Comparison of ENCODE assay signal across 12 cellular contexts in the genomic region with DNA sequence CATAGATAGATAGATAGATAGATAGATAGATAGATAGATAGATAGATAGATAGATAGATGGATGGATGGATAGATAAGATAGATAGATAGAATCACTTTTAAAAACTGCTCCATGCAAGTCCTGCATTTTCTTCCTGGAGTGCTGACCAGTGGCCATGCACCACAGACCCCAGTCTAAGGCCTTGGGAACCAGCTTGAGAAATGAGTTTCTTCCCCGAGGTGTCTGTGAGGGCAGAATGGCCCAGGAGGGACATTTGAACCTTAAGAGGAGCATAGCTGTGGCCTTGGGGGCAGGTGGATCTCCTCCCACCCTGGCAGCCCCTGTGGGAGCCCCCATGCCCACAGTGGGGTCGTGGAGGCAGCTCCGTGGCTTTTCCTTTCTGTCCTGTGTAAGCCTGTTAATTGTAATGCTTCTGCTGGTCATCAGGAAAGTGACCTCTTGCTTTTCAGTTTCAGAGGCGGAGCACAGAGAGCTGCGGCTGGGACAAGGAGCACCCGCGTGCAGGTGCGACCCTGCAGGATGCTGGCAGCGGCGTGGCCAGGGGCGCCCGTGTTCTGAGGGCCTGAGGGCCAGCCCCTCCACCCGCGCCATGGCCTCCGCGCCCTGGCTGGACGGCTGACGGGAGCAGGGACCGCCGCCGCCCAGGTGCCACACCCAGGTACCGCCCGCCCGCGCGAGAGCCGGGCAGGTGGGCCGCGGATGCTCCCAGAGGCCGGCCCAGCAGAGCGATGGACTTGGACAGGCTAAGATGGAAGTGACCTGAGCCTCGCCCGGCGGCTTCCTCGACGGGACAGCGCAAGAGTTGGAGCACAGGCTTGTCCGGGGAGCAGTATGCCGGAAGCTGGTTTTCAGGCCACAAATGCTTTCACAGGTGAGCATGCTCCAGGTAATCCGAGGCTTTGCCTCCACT.
DNase-seq lines count a peak whose midpoint lies in the region; ATAC-seq and TF ChIP-seq lines count a peak whose summit lies in the region.
"Had no signal": no experiment of that assay in that cellular context is flagged by ENCODE, and none has a peak within 500 bp of the region (broad histone marks: within the 10 kb centered on the region; RNA-seq: fewer than 3 reads in every experiment).

No MANE protein-coding gene starts in this region.

- H3K4me3 Mint-ChIP-seq in endodermal cell = no peak overlapping the region
- no peak overlapping the region for H3K4me3 Mint-ChIP-seq in osteocyte (ENCODE audit: unreplicated experiment)

- no peak overlapping the region for H3K9ac ChIP-seq in endodermal cell (ENCODE audit: extremely low read depth, low read length, poor library complexity, severe bottlenecking)

- H3K9me3 Mint-ChIP-seq in endodermal cell (no peaks in the 10 kb centered on the region), osteocyte (ENCODE audit: unreplicated experiment) (peaks cover 5% of the 10 kb centered on the region)
- H3K9me3 Mint-ChIP-seq: CD4-positive, alpha-beta memory T cell had no signal

- intact Hi-C loops in heart left ventricle (cut with DNase I) (loop anchor here in 2 of 10 donors (10.0 kb wide), 2 partner anchors 118 to 128 kb away; no protein-coding TSS in a partner anchor), Right ventricle myocardium superior (cut with DNase I) (no loop called here)

- DNase-seq in heart left ventricle (no peak), Right ventricle myocardium superior (no peak), endodermal cell (peak; percentile 23), osteocyte (ENCODE audit: extremely low spot score, unreplicated experiment) (peak; percentile 82), T1000 (lab: John Stamatoyannopoulos, UW) (no peak)
- DNase-seq: AML-193; CD4-positive, alpha-beta memory T cell; NCI-H1436; NCI-H2081; NCI-H510A treated with DMSO at 0.1 percent for 48 hours had no signal

- ATAC-seq in heart left ventricle (no peak), Right ventricle myocardium superior (ENCODE audit: poor library complexity) (no peak), HG03432 (IDR thresholded peaks at IDR 0.05; ENCODE audit: unreplicated experiment) (no peak), HG03159 (IDR thresholded peaks at IDR 0.05; ENCODE audit: unreplicated experiment) (no peak)

- H3K27ac Mint-ChIP-seq in endodermal cell = no peak overlapping the region
- H3K27ac Mint-ChIP-seq in osteocyte (ENCODE audit: unreplicated experiment) = no peak overlapping the region

- H3K4me3 ChIP-seq in heart left ventricle (no peak overlapping the region), endodermal cell (ENCODE audit: low read length) (no peak overlapping the region)

- H3K27me3 Mint-ChIP-seq in endodermal cell (ENCODE audit: insufficient read depth) (no peaks in the 10 kb centered on the region), osteocyte (ENCODE audit: unreplicated experiment) (peaks cover 9% of the 10 kb centered on the region)
- H3K27me3 Mint-ChIP-seq: CD4-positive, alpha-beta memory T cell had no signal

- H3K36me3 Mint-ChIP-seq in endodermal cell (ENCODE audit: low read depth) (no peaks in the 10 kb centered on the region), osteocyte (ENCODE audit: unreplicated experiment) (peaks cover 3% of the 10 kb centered on the region)

- H3K4me1 ChIP-seq in heart left ventricle = peaks cover 0 to 52% (median 32%) of the 10 kb centered on the region in 12 donors
- H3K4me1 ChIP-seq in endodermal cell (ENCODE audit: control insufficient read depth, insufficient read depth, low read length) = no peaks in the 10 kb centered on the region

- peak overlapping the region in 7 of 12 donors; percentile 15 to 75 (median 29) for H3K27ac ChIP-seq in heart left ventricle
- H3K27ac ChIP-seq in endodermal cell (ENCODE audit: low read depth, low read length) = no peak overlapping the region

- TF ChIP-seq CTCF in heart left ventricle (IDR thresholded peaks at IDR 0.05) (no peak), endodermal cell (conservative IDR thresholded peaks at IDR 0.05) (no peak), osteocyte (IDR thresholded peaks at IDR 0.05) (no peak)

- H3K9me3 ChIP-seq in heart left ventricle (no peaks in the 10 kb centered on the region), endodermal cell (ENCODE audit: control insufficient read depth, low read length) (no peaks in the 10 kb centered on the region)

- no peak for TF ChIP-seq POLR2A in heart left ventricle (IDR thresholded peaks at IDR 0.05)

- 84 to 96% (median 92%) methylated on average over 35 to 40 of the region's 40 CpGs for WGBS in heart left ventricle, 4 donors
- WGBS in endodermal cell (ENCODE audit: insufficient coverage in 1 of 2, insufficient read length in 1 of 2), 2 experiments = 95 to 96% methylated on average over 21 to 40 of the region's 40 CpGs

- H3K4me1 Mint-ChIP-seq in endodermal cell = no peaks in the 10 kb centered on the region
- H3K4me1 Mint-ChIP-seq in osteocyte (ENCODE audit: unreplicated experiment) = peaks cover 11% of the 10 kb centered on the region

- H3K27me3 ChIP-seq in heart left ventricle (no peaks in the 10 kb centered on the region), endodermal cell (ENCODE audit: control insufficient read depth, insufficient read depth, low read length, poor library complexity, severe bottlenecking) (no peaks in the 10 kb centered on the region)

- H3K36me3 ChIP-seq in heart left ventricle (peaks cover 0 to 10% (median 0%) of the 10 kb centered on the region in 9 donors), endodermal cell (ENCODE audit: control insufficient read depth, insufficient read depth, low read length) (no peaks in the 10 kb centered on the region)

Comparison
In these comparisons a context has a peak if more than half of its experiments do, and no peak if none do; other contexts are left out.
1. DNase-seq: peak in endodermal cell (single experiment) and osteocyte (single experiment); none in heart left ventricle (0 of 5), Right ventricle myocardium superior (single experiment) and T1000 (single experiment).